ENCODE assay signal across 8 cellular contexts in the genomic region with DNA sequence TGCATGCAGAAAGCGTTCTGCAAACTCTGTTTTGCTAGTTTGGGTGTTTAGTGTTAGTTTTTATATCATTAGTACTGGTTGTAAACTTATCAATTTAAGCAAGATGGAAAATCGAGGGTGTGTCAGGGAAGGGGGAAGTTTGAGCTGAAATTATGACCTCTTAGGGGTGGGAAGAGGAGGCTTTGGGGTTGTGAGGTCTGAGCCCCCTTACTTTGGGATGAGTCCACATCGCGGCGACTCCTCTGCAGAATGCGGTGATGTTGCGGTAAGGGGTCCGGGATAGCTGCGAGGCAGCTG. TPM values are rescaled to one million over a fixed set of nuclear protein-coding genes. Genes with fewer than 3 reads are reported as not detected.
DNase-seq lines count a peak whose midpoint lies in the region; ATAC-seq and TF ChIP-seq lines count a peak whose summit lies in the region.

No MANE protein-coding gene starts in this region.

- no peaks in the 10 kb centered on the region for H3K4me1 ChIP-seq in H9 (ENCODE audit: insufficient read depth, low read length)
- H3K4me1 ChIP-seq in body of pancreas = peaks cover 35% of the 10 kb centered on the region

- H2AK5ac ChIP-seq in H9 (ENCODE audit: insufficient read length, low read length) = no peak overlapping the region

- H3K23ac ChIP-seq in H9 (ENCODE audit: insufficient read length, low read depth, low read length) = no peak overlapping the region

- no peak overlapping the region for H2BK120ac ChIP-seq in H9 (ENCODE audit: low read depth, low read length, poor library complexity, severe bottlenecking)

- WGBS in H9 (ENCODE audit: extremely low coverage, insufficient read length, low lambda C conversion rate) = no CpG with 5 or more reads among the region's 9 CpGs
- WGBS in body of pancreas, 2 donors = 9 to 11% methylated on average over 8 to 9 of the region's 9 CpGs

- H3K23me2 ChIP-seq in H9 (ENCODE audit: insufficient read length, low read depth, low read length, poor library complexity, severe bottlenecking) = peaks cover 6% of the 10 kb centered on the region

- peak overlapping the region; percentile 18 for H3K4me2 ChIP-seq in H9 (ENCODE audit: insufficient read depth, insufficient read length, low read length)

- H3K27ac Mint-ChIP-seq in H9 (no peak overlapping the region), naive B cell (peak overlapping the region; percentile 97 to 100 (median 100))
- peak overlapping the region; percentile 95 for H3K27ac Mint-ChIP-seq in activated naive CD8-positive, alpha-beta T cell treated with anti-CD3 and anti-CD28 coated beads, Interleukin-2, amount 10 ng/mL, durations not matched to agents 7 days and 5 days

- peaks cover 3% of the 10 kb centered on the region for H3K27me3 Mint-ChIP-seq in H9 (ENCODE audit: low read depth)
- peaks cover 2% of the 10 kb centered on the region for H3K27me3 Mint-ChIP-seq in activated naive CD8-positive, alpha-beta T cell treated with anti-CD3 and anti-CD28 coated beads, Interleukin-2, amount 10 ng/mL, durations not matched to agents 7 days and 5 days
- H3K27me3 Mint-ChIP-seq in naive B cell = peaks cover 0 to 8% (median 6%) of the 10 kb centered on the region in 3 donors

- H3K4me3 Mint-ChIP-seq in H9 (peak overlapping the region; percentile 77 to 91), naive B cell (peak overlapping the region; percentile 87 to 100 (median 94))
- H3K4me3 Mint-ChIP-seq in activated naive CD8-positive, alpha-beta T cell treated with anti-CD3 and anti-CD28 coated beads, Interleukin-2, amount 10 ng/mL, durations not matched to agents 7 days and 5 days = peak overlapping the region; percentile 83

- H3K36me3 Mint-ChIP-seq in H9 (ENCODE audit: insufficient read depth in 1 of 3, low read depth in 3 of 3) (peaks cover 2 to 4% (median 3%) of the 10 kb centered on the region in 3 experiments; a peak in 5 of 7 replicates), naive B cell (peaks cover 0 to 6% of the 10 kb centered on the region in 2 donors)
- peaks cover 4% of the 10 kb centered on the region for H3K36me3 Mint-ChIP-seq in activated naive CD8-positive, alpha-beta T cell treated with anti-CD3 and anti-CD28 coated beads, Interleukin-2, amount 10 ng/mL, durations not matched to agents 7 days and 5 days

- H3K4ac ChIP-seq in H9 (ENCODE audit: low read depth, low read length) = no peak overlapping the region

- H3K9ac ChIP-seq in H9 (ENCODE audit: extremely low read depth, insufficient read length, low read length) = no peak overlapping the region

- no peak overlapping the region for H2AFZ ChIP-seq in H9 (ENCODE audit: low read length)

- no peak overlapping the region for H3K18ac ChIP-seq in H9 (ENCODE audit: insufficient read length, low read depth, low read length)

- H4K20me1 ChIP-seq in H9 (ENCODE audit: control insufficient read depth, insufficient read depth, insufficient read length) = no peaks in the 10 kb centered on the region

- H2BK5ac ChIP-seq in H9 (ENCODE audit: insufficient read length, low read length) = no peak overlapping the region

- H3K14ac ChIP-seq in H9 (ENCODE audit: insufficient read depth, low read length) = no peak overlapping the region

- H3K79me1 ChIP-seq in H9 (ENCODE audit: insufficient read depth, low read depth, low read length, poor library complexity, severe bottlenecking) = peaks cover 6% of the 10 kb centered on the region

- DNase-seq in AG08396 (ENCODE audit: low spot score) = peak; percentile 86
- no peak for DNase-seq in H9
- no peak for DNase-seq in activated naive CD8-positive, alpha-beta T cell treated with anti-CD3 and anti-CD28 coated beads, Interleukin-2, amount 10 ng/mL, durations not matched to agents 7 days and 5 days
- DNase-seq in naive B cell = no peak
- no peak for DNase-seq in body of pancreas
- DNase-seq in NOMO-1 (lab: John Stamatoyannopoulos, UW; ENCODE audit: unreplicated experiment in 2 of 2) = no peak
- DNase-seq in HUDEP-2 (lab: John Stamatoyannopoulos, UW; ENCODE audit: unreplicated experiment in 76 of 76) = no peak

- H3K27ac ChIP-seq in H9 (ENCODE audit: insufficient read length, low read depth, low read length) (no peak overlapping the region), body of pancreas (peak overlapping the region in 1 of 4 donors; percentile 92)

- H3K27me3 ChIP-seq in H9 (ENCODE audit: insufficient read depth, low read length) (no peaks in the 10 kb centered on the region), body of pancreas (no peaks in the 10 kb centered on the region)

- no peak overlapping the region for H3K56ac ChIP-seq in H9 (ENCODE audit: insufficient read length, low read depth, low read length)

- no peak for ATAC-seq in activated naive CD8-positive, alpha-beta T cell treated with anti-CD3 and anti-CD28 coated beads, Interleukin-2, amount 10 ng/mL, durations not matched to agents 7 days and 5 days (ENCODE audit: low read depth)
- ATAC-seq in naive B cell (ENCODE audit: low read depth in 2 of 2) (no peak), body of pancreas (no peak), esophagus mucosa (no peak)

- no peaks in the 10 kb centered on the region for H3K36me3 ChIP-seq in body of pancreas (replicated peaks in 1 of 2; ENCODE audit: insufficient read depth in 1 of 2, low read depth in 2 of 2)

- intact Hi-C loops in body of pancreas (cut with DNase I) = no loop called here

- H4K8ac ChIP-seq in H9 (replicated peaks; ENCODE audit: insufficient read length, low read depth, low read length) = no peak overlapping the region

- no peak for TF ChIP-seq CTCF in H9 (conservative IDR thresholded peaks at IDR 0.05)
- no peak for TF ChIP-seq CTCF in body of pancreas (IDR thresholded peaks at IDR 0.05)

- no peak overlapping the region for H2BK12ac ChIP-seq in H9 (ENCODE audit: insufficient read length, low read depth, low read length)

- H3T11ph ChIP-seq in H9 (ENCODE audit: low read length) = no peak overlapping the region

- no peak overlapping the region for H2BK15ac ChIP-seq in H9 (ENCODE audit: low read depth, low read length)

- no peak overlapping the region for H4K91ac ChIP-seq in H9 (ENCODE audit: insufficient read length, low read depth, low read length)

- no peaks in the 10 kb centered on the region for H3K9me3 ChIP-seq in H9 (ENCODE audit: control insufficient read depth, low read depth, low read length)
- no peaks in the 10 kb centered on the region for H3K9me3 ChIP-seq in body of pancreas

- H4K5ac ChIP-seq in H9 (ENCODE audit: insufficient read length, low read depth, low read length) = no peak overlapping the region

- no peak overlapping the region for H3K4me3 ChIP-seq in body of pancreas

- no peak for TF ChIP-seq POLR2A in body of pancreas (IDR thresholded peaks at IDR 0.05)

- peaks cover 13 to 20% of the 10 kb centered on the region in 2 experiments for H3K4me1 Mint-ChIP-seq in H9
- peaks cover 13% of the 10 kb centered on the region for H3K4me1 Mint-ChIP-seq in activated naive CD8-positive, alpha-beta T cell treated with anti-CD3 and anti-CD28 coated beads, Interleukin-2, amount 10 ng/mL, durations not matched to agents 7 days and 5 days
- H3K4me1 Mint-ChIP-seq in naive B cell = peaks cover 19 to 29% (median 19%) of the 10 kb centered on the region in 3 donors

- peaks cover 3% of the 10 kb centered on the region; the same call in 1 of the 2 replicates for H3K79me2 ChIP-seq in H9 (ENCODE audit: insufficient read depth, low read length)

- POLR2A ChIA-PET in activated naive CD8-positive, alpha-beta T cell treated with anti-CD3 and anti-CD28 coated beads, Interleukin-2, amount 10 ng/mL, durations not matched to agents 7 days and 5 days (lab: Charles Lee) = interaction anchor here (0.7 to 1.2 kb wide), 7 partner anchors 11 to 107 kb away, joined by 3 to 5 read pairs (median 4); partner anchors contain the start of gene FAM174C

- no peak overlapping the region for H2BK20ac ChIP-seq in H9 (ENCODE audit: low read depth, low read length, poor library complexity, severe bottlenecking)

- H3K9me3 Mint-ChIP-seq in H9 (peaks cover 3 to 5% of the 10 kb centered on the region in 2 experiments; a peak in 2 of 5 replicates), naive B cell (peaks cover 0 to 6% (median 2%) of the 10 kb centered on the region in 7 donors)
- H3K9me3 Mint-ChIP-seq in activated naive CD8-positive, alpha-beta T cell treated with anti-CD3 and anti-CD28 coated beads, Interleukin-2, amount 10 ng/mL, durations not matched to agents 7 days and 5 days = peaks cover 2% of the 10 kb centered on the region

RNA-seq across cellular contexts. Expression of gene NDUFS7, which starts 0.7 kb away (rescaled TPM):
- total RNA-seq in H9 (2021) (83.7 and 83.9 TPM in 2 replicates), body of pancreas (10 to 100 TPM; 59.9 to 87.7 TPM), esophagus mucosa (120 TPM)
- 100 to 1,000 TPM; 103 to 106 TPM for total RNA-seq in activated naive CD8-positive, alpha-beta T cell treated with anti-CD3 and anti-CD28 coated beads, Interleukin-2, amount 10 ng/mL, durations not matched to agents 7 days and 5 days
- 100 to 1,000 TPM; 201 to 230 (median 209) TPM for polyA plus RNA-seq in naive B cell (ENCODE audit: low read depth in 6 of 6)

RNA-seq across cellular contexts. Expression of gene GAMT, which starts 18.4 kb away (rescaled TPM):
- 26.6 and 27.4 TPM in 2 replicates for total RNA-seq in H9 (2021)
- 10 to 100 TPM; 17.9 to 18.9 TPM for total RNA-seq in activated naive CD8-positive, alpha-beta T cell treated with anti-CD3 and anti-CD28 coated beads, Interleukin-2, amount 10 ng/mL, durations not matched to agents 7 days and 5 days
- polyA plus RNA-seq in naive B cell (ENCODE audit: low read depth in 6 of 6) = 10 to 100 TPM; 14.4 to 24.6 (median 15.7) TPM
- 100 to 1,000 TPM in 1 of 2 donors, 10 to 100 TPM in 1; 70.2 to 129 TPM for total RNA-seq in body of pancreas
- total RNA-seq in esophagus mucosa = 19.2 TPM

RNA-seq across cellular contexts. Expression of gene DAZAP1, which starts 24.4 kb away (rescaled TPM):
- total RNA-seq in H9 (2021) (255 and 265 TPM in 2 replicates), body of pancreas (10 to 100 TPM; 25.4 to 63.3 TPM), esophagus mucosa (91.6 TPM)
- 100 to 1,000 TPM; 214 to 217 TPM for total RNA-seq in activated naive CD8-positive, alpha-beta T cell treated with anti-CD3 and anti-CD28 coated beads, Interleukin-2, amount 10 ng/mL, durations not matched to agents 7 days and 5 days
- polyA plus RNA-seq in naive B cell (ENCODE audit: low read depth in 6 of 6) = 1 to 10 TPM; 3.6 to 7.5 (median 6.2) TPM

RNA-seq across cellular contexts. Expression of gene RPS15, which starts 55.2 kb away (rescaled TPM):
- total RNA-seq in H9 (2021) (1,628 and 1,677 TPM in 2 replicates), body of pancreas (1,000 to 10,000 TPM; 2,008 to 2,166 TPM), esophagus mucosa (1,167 TPM)
- 1,000 to 10,000 TPM; 1,438 to 1,457 TPM for total RNA-seq in activated naive CD8-positive, alpha-beta T cell treated with anti-CD3 and anti-CD28 coated beads, Interleukin-2, amount 10 ng/mL, durations not matched to agents 7 days and 5 days
- polyA plus RNA-seq in naive B cell (ENCODE audit: low read depth in 6 of 6) = 1,000 to 10,000 TPM; 2,496 to 3,315 (median 3,022) TPM

Comparison
In these comparisons a context has a peak if more than half of its experiments do, and no peak if none do; other contexts are left out.
1. H3K27ac Mint-ChIP-seq: peak in activated naive CD8-positive, alpha-beta T cell treated with anti-CD3 and anti-CD28 coated beads, Interleukin-2, amount 10 ng/mL, durations not matched to agents 7 days and 5 days (single experiment) and naive B cell (6 of 6); none in H9 (0 of 3).
2. Peak in every context shown above with its lines, with median percentiles within 50 percentile points of each other: H3K4me3 Mint-ChIP-seq.